ENCODE assay signal across 8 cellular contexts in the genomic region with DNA sequence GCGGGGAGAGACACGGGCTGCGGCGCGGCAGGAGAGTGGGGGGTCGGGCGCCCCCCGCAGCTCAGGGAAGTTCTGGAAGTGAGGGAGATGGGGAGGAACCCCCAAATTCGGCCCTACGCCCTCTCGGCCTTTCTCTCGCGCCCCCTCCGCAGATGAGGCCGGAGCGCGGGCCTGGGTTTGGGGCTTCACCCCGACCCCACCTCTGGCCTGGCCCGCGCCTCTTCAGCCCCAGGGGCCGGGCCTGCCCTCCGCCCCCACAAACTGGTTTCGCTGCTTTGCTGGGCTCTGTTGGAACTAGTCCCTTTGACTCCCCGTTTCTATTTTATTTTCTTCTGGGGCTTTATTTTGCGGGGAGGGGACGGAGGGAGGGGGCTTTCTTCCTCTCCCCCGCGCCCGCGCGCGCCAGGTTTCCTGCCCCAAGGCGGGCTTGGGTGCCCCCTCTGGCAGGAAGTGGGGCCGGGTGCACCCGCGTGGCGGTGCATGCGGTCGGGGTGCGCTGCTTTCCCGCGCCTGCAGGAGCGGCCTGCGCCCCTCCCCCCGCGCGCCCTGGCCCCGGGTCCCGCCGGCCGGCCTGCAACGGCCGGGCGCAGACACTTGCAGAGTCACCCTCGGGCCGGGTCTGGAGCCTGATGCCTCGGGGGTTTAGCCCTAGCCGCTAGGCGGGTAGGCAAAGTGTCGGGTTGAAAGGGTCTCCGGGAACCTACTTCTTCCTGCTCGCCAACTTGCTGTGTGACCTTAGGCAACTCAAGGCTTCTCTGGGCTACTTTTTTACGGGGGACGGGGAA. TPM values are rescaled to one million over a fixed set of nuclear protein-coding genes. Genes with fewer than 3 reads are reported as not detected.
DNase-seq lines count a peak whose midpoint lies in the region; ATAC-seq and TF ChIP-seq lines count a peak whose summit lies in the region.

No MANE protein-coding gene starts in this region.

- H3K4me3 ChIP-seq in SK-N-MC (peak overlapping the region; percentile 96), left ventricle myocardium inferior (peak overlapping the region; percentile 91)

- intact Hi-C loops in left ventricle myocardium inferior (cut with micrococcal nuclease) = loop anchor here (5.0 kb wide), 1 partner anchor 41 kb away; no protein-coding TSS in a partner anchor
- intact Hi-C loops in sciatic nerve (cut with DNase I) = no loop called here

- peaks cover 27% of the 10 kb centered on the region for H3K4me1 ChIP-seq in left ventricle myocardium inferior

- ATAC-seq in HG03045 (IDR thresholded peaks at IDR 0.05; ENCODE audit: unreplicated experiment) (peak; percentile 4), sciatic nerve (no peak), GM21381 (IDR thresholded peaks at IDR 0.05; ENCODE audit: unreplicated experiment) (no peak)
- ATAC-seq in activated naive CD4-positive, alpha-beta T cell treated with anti-CD3 and anti-CD28 coated beads, Interleukin-2, amount 50 U/mL, for 72 hours = peak; percentile 20 to 21

- peak overlapping the region; percentile 98 for H3K9ac ChIP-seq in SK-N-MC (ENCODE audit: insufficient read length)

- peak overlapping the region; percentile 90 to 99 for H3K27ac Mint-ChIP-seq in activated naive CD4-positive, alpha-beta T cell treated with anti-CD3 and anti-CD28 coated beads, Interleukin-2, amount 50 U/mL, for 72 hours

- H3K9me3 ChIP-seq in SK-N-MC (ENCODE audit: low read depth, low read length) (no peaks in the 10 kb centered on the region), left ventricle myocardium inferior (replicated peaks) (no peaks in the 10 kb centered on the region)

- H3K9me3 Mint-ChIP-seq in activated naive CD4-positive, alpha-beta T cell treated with anti-CD3 and anti-CD28 coated beads, Interleukin-2, amount 50 U/mL, for 72 hours = no peaks in the 10 kb centered on the region

- no peaks in the 10 kb centered on the region for H3K27me3 ChIP-seq in left ventricle myocardium inferior (ENCODE audit: low read depth)

- H3K36me3 Mint-ChIP-seq in activated naive CD4-positive, alpha-beta T cell treated with anti-CD3 and anti-CD28 coated beads, Interleukin-2, amount 50 U/mL, for 72 hours = peaks cover 30 to 44% of the 10 kb centered on the region in 2 donors

- TF ChIP-seq CTCF in left ventricle myocardium inferior (IDR thresholded peaks at IDR 0.05; ENCODE audit: borderline replicate concordance) = peak; percentile 23

- H3K36me3 ChIP-seq in SK-N-MC (ENCODE audit: insufficient read depth, low read length) (peaks cover 37% of the 10 kb centered on the region), left ventricle myocardium inferior (peaks cover 15% of the 10 kb centered on the region)

- DNase-seq in GF-D8 (lab: John Stamatoyannopoulos, UW) (peak; percentile 33), SK-N-MC (ENCODE audit: low read depth, low spot score) (no peak), left ventricle myocardium inferior (no peak), sciatic nerve (ENCODE audit: low spot score) (peak; percentile 72), occipital lobe (lab: John Stamatoyannopoulos, UW) (no peak)
- DNase-seq in activated naive CD4-positive, alpha-beta T cell treated with anti-CD3 and anti-CD28 coated beads, Interleukin-2, amount 50 U/mL, for 72 hours (ENCODE audit: low spot score in 2 of 2) = peak; percentile 80 to 83

- H3K27ac ChIP-seq in SK-N-MC (peak overlapping the region; percentile 92), left ventricle myocardium inferior (replicated peaks) (peak overlapping the region; percentile 55)

RNA-seq across cellular contexts. Expression of gene HMGA1, which starts 1.2 kb away (rescaled TPM):
- 100 to 1,000 TPM; 524 to 600 TPM for total RNA-seq in activated naive CD4-positive, alpha-beta T cell treated with anti-CD3 and anti-CD28 coated beads, Interleukin-2, amount 50 U/mL, for 72 hours
- total RNA-seq in left ventricle myocardium inferior = 46.7 TPM
- total RNA-seq in sciatic nerve = 29.0 TPM
- total RNA-seq in occipital lobe = 25.0 TPM

RNA-seq across cellular contexts. Expression of gene SMIM29, which starts 10.9 kb away (rescaled TPM):
- total RNA-seq in activated naive CD4-positive, alpha-beta T cell treated with anti-CD3 and anti-CD28 coated beads, Interleukin-2, amount 50 U/mL, for 72 hours = 10 to 100 TPM; 12.8 to 25.1 TPM
- 27.1 TPM for total RNA-seq in left ventricle myocardium inferior
- total RNA-seq in sciatic nerve = 31.6 TPM
- total RNA-seq in occipital lobe = 18.7 TPM

Comparison
In these comparisons a context has a peak if more than half of its experiments do, and no peak if none do; other contexts are left out.
1. DNase-seq: peak in GF-D8 (single experiment), activated naive CD4-positive, alpha-beta T cell treated with anti-CD3 and anti-CD28 coated beads, Interleukin-2, amount 50 U/mL, for 72 hours (2 of 2) and sciatic nerve (single experiment); none in SK-N-MC (single experiment), left ventricle myocardium inferior (single experiment) and occipital lobe (single experiment).
2. ATAC-seq: peak in HG03045 (single experiment) and activated naive CD4-positive, alpha-beta T cell treated with anti-CD3 and anti-CD28 coated beads, Interleukin-2, amount 50 U/mL, for 72 hours (2 of 2); none in sciatic nerve (single experiment) and GM21381 (single experiment).
3. RNA of gene HMGA1, which starts 1.2 kb away (total RNA-seq): 524 to 600 TPM in activated naive CD4-positive, alpha-beta T cell treated with anti-CD3 and anti-CD28 coated beads, Interleukin-2, amount 50 U/mL, for 72 hours; 46.7 TPM in left ventricle myocardium inferior (single experiment), 29.0 TPM in sciatic nerve (single experiment) and 25.0 TPM in occipital lobe (single experiment); every median in the first group is over 10 times any median in the second.